ENCODE assay signal across 1 cellular context in genomic region chr11:78574386-78575381, GRCh38.
A peak's percentile ranks its signal among the peaks of the same experiment; 100 is the strongest.
TF ChIP-seq lines count a peak whose summit lies in the region.

TSS of gene NARS2 (minus strand) at chr11:78574864. CDS start at chr11:78574488, 376 bp downstream.

TF ChIP-seq in K562, 482 proteins besides CTCF, POLR2A, EP300 and RAD21 (continued from another document and continues in another):
- TF ChIP-seq PHB (CRISPR knock-in tag; IDR thresholded peaks at IDR 0.05) (no peak), ATF4 (CRISPR knock-in tag; IDR thresholded peaks at IDR 0.05) (no peak), PATZ1 (CRISPR knock-in tag; IDR thresholded peaks at IDR 0.05; ENCODE audit: borderline replicate concordance) (no peak), NCOR1 (IDR thresholded peaks at IDR 0.05) (no peak), ZBTB26 (CRISPR knock-in tag; IDR thresholded peaks at IDR 0.05) (no peak), ZBTB12 (CRISPR knock-in tag; IDR thresholded peaks at IDR 0.05) (peak; percentile 71; the same call in 1 of the 2 replicates), HLTF (IDR thresholded peaks at IDR 0.05) (no peak), FOXJ2 (tag; IDR thresholded peaks at IDR 0.05) (no peak), SREBF1 (IDR thresholded peaks at IDR 0.05; ENCODE audit: borderline replicate concordance, low read depth, low read length) (no peak), CREB3L1 (IDR thresholded peaks at IDR 0.05; ENCODE audit: borderline replicate concordance, low read depth) (no peak), ZFP30 (CRISPR knock-in tag; IDR thresholded peaks at IDR 0.05; ENCODE audit: borderline replicate concordance) (no peak), XRCC4 (IDR thresholded peaks at IDR 0.05; ENCODE audit: extremely low read depth, insufficient read depth, insufficient read length) (no peak), SIRT6 (IDR thresholded peaks at IDR 0.05; ENCODE audit: low read depth, low read length) (no peak), CHAMP1 (IDR thresholded peaks at IDR 0.05) (no peak), HDAC3 (IDR thresholded peaks at IDR 0.05; ENCODE audit: borderline replicate concordance, partially characterized antibody) (no peak), XRCC5 (IDR thresholded peaks at IDR 0.05; ENCODE audit: low read depth, low read length) (no peak), ARHGAP35 (IDR thresholded peaks at IDR 0.05; ENCODE audit: partially characterized antibody) (no peak), CREB3 (tag; conservative IDR thresholded peaks at IDR 0.05; ENCODE audit: low read depth) (no peak), TEAD4 (IDR thresholded peaks at IDR 0.05; ENCODE audit: low read length) (no peak), TEAD4 (CRISPR knock-in tag; IDR thresholded peaks at IDR 0.05; ENCODE audit: borderline replicate concordance) (no peak), TFE3 (CRISPR knock-in tag; IDR thresholded peaks at IDR 0.05) (no peak), BCLAF1 (IDR thresholded peaks at IDR 0.05; ENCODE audit: borderline replicate concordance in 1 of 2, control insufficient read depth in 1 of 2, low read depth in 2 of 2, low read length in 1 of 2) (no peak), HINFP (tag; conservative IDR thresholded peaks at IDR 0.05; ENCODE audit: low read depth) (no peak), CCNT2 (IDR thresholded peaks at IDR 0.05; ENCODE audit: borderline replicate concordance, extremely low read depth, insufficient read length, low read depth, low read length) (peak; percentile 26), ERF (CRISPR knock-in tag; IDR thresholded peaks at IDR 0.05) (no peak), ZBTB17 (CRISPR knock-in tag; IDR thresholded peaks at IDR 0.05) (no peak), CBX3 (IDR thresholded peaks at IDR 0.05; ENCODE audit: borderline replicate concordance in 1 of 2, low read length in 2 of 2) (0 out of 3 replicates have a peak, but pooled peaks of 1 of the 2 experiments have one; percentile 37), TFAM (CRISPR knock-in tag; conservative IDR thresholded peaks at IDR 0.05) (no peak), ETS2 (tag; IDR thresholded peaks at IDR 0.05; ENCODE audit: borderline replicate concordance, poor library complexity, severe bottlenecking) (no peak), TAF7 (tag; IDR thresholded peaks at IDR 0.05) (no peak), LCOR (CRISPR knock-in tag; IDR thresholded peaks at IDR 0.05) (peak; percentile 59; the same call in 1 of the 2 replicates), ETV6 (IDR thresholded peaks at IDR 0.05; ENCODE audit: borderline replicate concordance in 1 of 2, low read depth in 2 of 2, low read length in 1 of 2) (no peak), ETV6 (CRISPR knock-in tag; IDR thresholded peaks at IDR 0.05; ENCODE audit: borderline replicate concordance) (0 out of 2 replicates have a peak, but pooled peaks have one; percentile 66), MXI1 (IDR thresholded peaks at IDR 0.05; ENCODE audit: low read depth, low read length) (peak; percentile 87), ZC3H4 (CRISPR knock-in tag; IDR thresholded peaks at IDR 0.05; ENCODE audit: borderline replicate concordance) (no peak), CCAR2 (IDR thresholded peaks at IDR 0.05; ENCODE audit: low read depth, low read length) (no peak), NBN (IDR thresholded peaks at IDR 0.05; ENCODE audit: low read depth) (no peak), ZBTB33 (CRISPR knock-in tag; IDR thresholded peaks at IDR 0.05) (no peak), ZNF436 (CRISPR knock-in tag; IDR thresholded peaks at IDR 0.05) (no peak), ZNF239 (CRISPR knock-in tag; IDR thresholded peaks at IDR 0.05) (no peak), NR0B1 (IDR thresholded peaks at IDR 0.05; ENCODE audit: partially characterized antibody) (no peak)
